ENCODE assay signal across 24 cellular contexts in genomic region chr12:52364901-52365489, GRCh38. TPM values are rescaled to one million over a fixed set of nuclear protein-coding genes. Genes with fewer than 3 reads are reported as not detected.
"Had no signal": no experiment of that assay in that cellular context is flagged by ENCODE, and none has a peak within 500 bp of the region (broad histone marks: within the 10 kb centered on the region; RNA-seq: fewer than 3 reads in every experiment).

No MANE protein-coding gene starts in this region.

- H3K27me3 ChIP-seq: ovary, right atrium auricular region, sigmoid colon, uterus had no signal

- H3K4me1 ChIP-seq: heart left ventricle, right atrium auricular region, sigmoid colon, uterus had no signal

- FAIRE-seq: endometrium, frontal cortex had no signal

- ATAC-seq: esophagus mucosa; heart left ventricle; naive thymus-derived CD4-positive, alpha-beta T cell had no signal

- H3K36me3 ChIP-seq: heart left ventricle, ovary, right atrium auricular region, sigmoid colon, uterus had no signal

- DNase-seq: effector memory CD4-positive, alpha-beta T cell; heart left ventricle; hippocampal formation; naive thymus-derived CD4-positive, alpha-beta T cell; ovary; stimulated activated CD4-positive, alpha-beta T cell treated with anti-CD3 and anti-CD28 coated beads, Interleukin-12 subunit alpha, Interleukin-12 subunit beta, amount 100 ng/mL, for 4 hours; stimulated activated naive CD4-positive, alpha-beta T cell treated with Interleukin-2 at 50 U/mL for 16 hours; uterus had no signal

- H3K9me3 ChIP-seq: heart left ventricle, ovary, right atrium auricular region, sigmoid colon, uterus had no signal

- H3K36me3 Mint-ChIP-seq: naive thymus-derived CD4-positive, alpha-beta T cell; type B pancreatic cell had no signal

- H3K27ac ChIP-seq: heart left ventricle, ovary, right atrium auricular region, sigmoid colon, uterus had no signal

- H3K4me3 Mint-ChIP-seq: naive thymus-derived CD4-positive, alpha-beta T cell; type B pancreatic cell had no signal

- H3K4me3 ChIP-seq: heart left ventricle, ovary, right atrium auricular region, sigmoid colon, skin epidermis, uterus had no signal

- H3K9me3 Mint-ChIP-seq: naive thymus-derived CD4-positive, alpha-beta T cell; type B pancreatic cell had no signal

- H3K27ac Mint-ChIP-seq: type B pancreatic cell had no signal

RNA-seq across cellular contexts. Expression of gene KRT85, which starts 2.3 kb away (rescaled TPM):
- total RNA-seq: esophagus mucosa; fibroblast of lung; frontal cortex; glomerular endothelial cell; heart left ventricle; kidney epithelial cell; liver; lung microvascular endothelial cell; mesenteric fat pad; mononuclear cell; naive thymus-derived CD4-positive, alpha-beta T cell; ovary; posterior vena cava; right atrium auricular region; sigmoid colon had no signal
- polyA plus RNA-seq: fibroblast of lung; heart left ventricle; liver; naive thymus-derived CD4-positive, alpha-beta T cell; neural cell; ovary; sigmoid colon had no signal

RNA-seq across cellular contexts. Expression of gene KRT84, which starts 20.5 kb away (rescaled TPM):
- total RNA-seq: esophagus mucosa; fibroblast of lung; frontal cortex; glomerular endothelial cell; heart left ventricle; kidney epithelial cell; liver; lung microvascular endothelial cell; mesenteric fat pad; mononuclear cell; naive thymus-derived CD4-positive, alpha-beta T cell; ovary; posterior vena cava; sigmoid colon had no signal
- polyA plus RNA-seq: fibroblast of lung; heart left ventricle; liver; naive thymus-derived CD4-positive, alpha-beta T cell; neural cell; ovary; sigmoid colon had no signal

RNA-seq across cellular contexts. Expression of gene KRT82, which starts 41.1 kb away (rescaled TPM):
- total RNA-seq: esophagus mucosa; fibroblast of lung; frontal cortex; glomerular endothelial cell; heart left ventricle; kidney epithelial cell; liver; lung microvascular endothelial cell; mesenteric fat pad; mononuclear cell; naive thymus-derived CD4-positive, alpha-beta T cell; ovary; posterior vena cava; right atrium auricular region; sigmoid colon; uterus had no signal
- polyA plus RNA-seq: fibroblast of lung; heart left ventricle; liver; naive thymus-derived CD4-positive, alpha-beta T cell; neural cell; ovary had no signal

RNA-seq across cellular contexts. Expression of gene KRT83, which starts 43.8 kb away (rescaled TPM):
- total RNA-seq: esophagus mucosa; fibroblast of lung; frontal cortex; glomerular endothelial cell; heart left ventricle; kidney epithelial cell; liver; lung microvascular endothelial cell; mesenteric fat pad; mononuclear cell; naive thymus-derived CD4-positive, alpha-beta T cell; ovary; posterior vena cava; right atrium auricular region; sigmoid colon had no signal
- polyA plus RNA-seq: fibroblast of lung; heart left ventricle; liver; naive thymus-derived CD4-positive, alpha-beta T cell; neural cell; ovary; sigmoid colon had no signal
